ENCODE assay signal across 8 cellular contexts in the genomic region with DNA sequence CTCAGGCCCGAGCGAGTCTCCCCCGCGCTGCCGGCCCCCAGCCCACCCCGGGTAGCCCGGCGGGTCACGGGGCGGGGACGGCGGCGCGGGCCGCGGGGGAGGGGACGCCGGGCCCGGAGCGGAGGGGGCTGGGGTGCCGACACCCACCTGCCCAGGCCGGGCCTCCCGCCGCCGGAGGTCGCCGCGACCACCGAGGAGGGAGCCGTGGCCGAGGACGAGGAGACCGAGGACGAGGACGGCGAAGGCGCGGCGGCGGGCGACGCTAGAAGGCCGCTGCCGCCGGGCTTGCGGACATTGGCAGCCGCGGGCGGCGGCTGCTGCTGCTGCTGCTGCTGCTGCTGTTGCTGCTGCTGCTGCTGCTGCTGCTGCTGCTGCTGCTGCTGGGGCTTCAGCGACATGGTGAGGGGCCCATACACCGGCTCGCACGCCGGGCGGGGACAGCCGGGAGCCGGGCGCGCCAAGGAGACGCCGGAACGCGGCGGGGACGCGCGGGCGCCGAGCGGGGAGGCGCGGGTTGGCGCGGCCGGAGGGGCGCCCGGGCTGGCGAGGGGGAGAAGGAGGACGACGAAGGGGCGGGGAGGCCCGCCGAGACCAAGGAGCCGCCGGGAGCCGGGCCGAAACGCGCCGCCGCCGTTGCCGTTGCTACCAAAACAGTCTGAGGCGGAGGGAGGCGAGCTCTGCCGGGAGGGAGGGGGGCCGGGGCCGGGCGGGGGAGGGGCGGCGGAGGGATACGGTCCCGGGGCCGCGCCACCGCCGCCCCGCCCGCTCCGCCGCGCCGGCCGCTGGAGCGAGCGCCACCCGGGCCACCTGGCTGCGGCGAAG. TPM values are rescaled to one million over a fixed set of nuclear protein-coding genes. Genes with fewer than 3 reads are reported as not detected.
DNase-seq lines count a peak whose midpoint lies in the region; ATAC-seq and TF ChIP-seq lines count a peak whose summit lies in the region.

A gene with protein sequence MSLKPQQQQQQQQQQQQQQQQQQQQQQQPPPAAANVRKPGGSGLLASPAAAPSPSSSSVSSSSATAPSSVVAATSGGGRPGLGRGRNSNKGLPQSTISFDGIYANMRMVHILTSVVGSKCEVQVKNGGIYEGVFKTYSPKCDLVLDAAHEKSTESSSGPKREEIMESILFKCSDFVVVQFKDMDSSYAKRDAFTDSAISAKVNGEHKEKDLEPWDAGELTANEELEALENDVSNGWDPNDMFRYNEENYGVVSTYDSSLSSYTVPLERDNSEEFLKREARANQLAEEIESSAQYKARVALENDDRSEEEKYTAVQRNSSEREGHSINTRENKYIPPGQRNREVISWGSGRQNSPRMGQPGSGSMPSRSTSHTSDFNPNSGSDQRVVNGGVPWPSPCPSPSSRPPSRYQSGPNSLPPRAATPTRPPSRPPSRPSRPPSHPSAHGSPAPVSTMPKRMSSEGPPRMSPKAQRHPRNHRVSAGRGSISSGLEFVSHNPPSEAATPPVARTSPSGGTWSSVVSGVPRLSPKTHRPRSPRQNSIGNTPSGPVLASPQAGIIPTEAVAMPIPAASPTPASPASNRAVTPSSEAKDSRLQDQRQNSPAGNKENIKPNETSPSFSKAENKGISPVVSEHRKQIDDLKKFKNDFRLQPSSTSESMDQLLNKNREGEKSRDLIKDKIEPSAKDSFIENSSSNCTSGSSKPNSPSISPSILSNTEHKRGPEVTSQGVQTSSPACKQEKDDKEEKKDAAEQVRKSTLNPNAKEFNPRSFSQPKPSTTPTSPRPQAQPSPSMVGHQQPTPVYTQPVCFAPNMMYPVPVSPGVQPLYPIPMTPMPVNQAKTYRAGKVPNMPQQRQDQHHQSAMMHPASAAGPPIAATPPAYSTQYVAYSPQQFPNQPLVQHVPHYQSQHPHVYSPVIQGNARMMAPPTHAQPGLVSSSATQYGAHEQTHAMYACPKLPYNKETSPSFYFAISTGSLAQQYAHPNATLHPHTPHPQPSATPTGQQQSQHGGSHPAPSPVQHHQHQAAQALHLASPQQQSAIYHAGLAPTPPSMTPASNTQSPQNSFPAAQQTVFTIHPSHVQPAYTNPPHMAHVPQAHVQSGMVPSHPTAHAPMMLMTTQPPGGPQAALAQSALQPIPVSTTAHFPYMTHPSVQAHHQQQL (minus strand): TSS at position 679 of the 822 bp plus-strand sequence. CDS start 281 bp downstream, at position 398.

- H3K9me3 Mint-ChIP-seq in stimulated activated naive B cell treated with anti-CD40 and anti-IgM and Interleukin-4, amounts not matched to agents 10 μg/mL and 1 μg/mL and 100 μg/mL, for 72 hours: no peaks in the 10 kb centered on the region

- POLR2A ChIA-PET in A673 (lab: Charles Lee; ENCODE audit: low non-redundant PET): no interaction called here

- BruUV-seq in A673 (replicated peaks; lab: Mats Ljungman, UMichigan): no TSS peak

- H3K27ac ChIP-seq in A673 (ENCODE audit: low read depth, low read length, poor library complexity, severe bottlenecking) (peak within 1 kb of the TSS; percentile 98), muscle layer of duodenum (ENCODE audit: low read length) (peak within 1 kb of the TSS; percentile 83)

- intact Hi-C loops in A673 (cut with micrococcal nuclease; ENCODE audit: unreplicated experiment): loop anchor here (5.0 kb wide), 1 partner anchor 192 kb away; a partner anchor contains a TSS

- CTCF ChIA-PET in A673 (lab: Charles Lee): no interaction called here

- H3K9me3 ChIP-seq in A673 (ENCODE audit: low read depth, low read length, poor library complexity, severe bottlenecking) (no peaks in the 10 kb centered on the region), muscle layer of duodenum (ENCODE audit: control insufficient read depth in 1 of 2, low read length in 2 of 2) (no peaks in the 10 kb centered on the region)

- peak within 1 kb of the TSS; percentile 83 for H3K4me3 ChIP-seq in A673 (ENCODE audit: low read depth, low read length, poor library complexity, severe bottlenecking)
- peak within 1 kb of the TSS; percentile 98 for H3K4me3 ChIP-seq in epithelial cell of proximal tubule (ENCODE audit: low read depth, low read length)
- H3K4me3 ChIP-seq in muscle layer of duodenum (ENCODE audit: low read depth in 1 of 2, low read length in 2 of 2): peak within 1 kb of the TSS; percentile 81 to 96

- peaks cover 11% of the 10 kb centered on the region for H3K4me1 ChIP-seq in A673 (ENCODE audit: insufficient read depth, low read length, poor library complexity, severe bottlenecking)
- H3K4me1 ChIP-seq in muscle layer of duodenum (ENCODE audit: control insufficient read depth in 1 of 2, insufficient read depth in 2 of 2, low read length in 2 of 2): peaks cover 6 to 26% of the 10 kb centered on the region in 2 donors

- no peaks in the 10 kb centered on the region for H3K27me3 ChIP-seq in A673 (replicated peaks; ENCODE audit: insufficient read depth, low read depth, low read length, poor library complexity)
- no peaks in the 10 kb centered on the region for H3K27me3 ChIP-seq in muscle layer of duodenum (ENCODE audit: low read depth, low read length)

- ATAC-seq in GM18861 (IDR thresholded peaks at IDR 0.05; ENCODE audit: unreplicated experiment) (peak; percentile 34), HG03103 (IDR thresholded peaks at IDR 0.05; ENCODE audit: low read depth, unreplicated experiment) (peak; percentile 37)
- peak; percentile 54 to 67 for ATAC-seq in stimulated activated naive B cell treated with anti-CD40 and anti-IgM and Interleukin-4, amounts not matched to agents 10 μg/mL and 1 μg/mL and 100 μg/mL, for 72 hours (replicated peaks)

- H3K36me3 Mint-ChIP-seq in stimulated activated naive B cell treated with anti-CD40 and anti-IgM and Interleukin-4, amounts not matched to agents 10 μg/mL and 1 μg/mL and 100 μg/mL, for 72 hours: no peaks in the 10 kb centered on the region

- peak within 1 kb of the TSS; percentile 95 for H3K27ac Mint-ChIP-seq in stimulated activated naive B cell treated with anti-CD40 and anti-IgM and Interleukin-4, amounts not matched to agents 10 μg/mL and 1 μg/mL and 100 μg/mL, for 72 hours

- H3K4me1 Mint-ChIP-seq in stimulated activated naive B cell treated with anti-CD40 and anti-IgM and Interleukin-4, amounts not matched to agents 10 μg/mL and 1 μg/mL and 100 μg/mL, for 72 hours: peaks cover 18 to 37% of the 10 kb centered on the region in 2 donors

- peak within 1 kb of the TSS; percentile 91 to 95 for H3K4me3 Mint-ChIP-seq in stimulated activated naive B cell treated with anti-CD40 and anti-IgM and Interleukin-4, amounts not matched to agents 10 μg/mL and 1 μg/mL and 100 μg/mL, for 72 hours

- H3K36me3 ChIP-seq in A673 (ENCODE audit: insufficient read depth, low read length, poor library complexity, severe bottlenecking) (no peaks in the 10 kb centered on the region), muscle layer of duodenum (ENCODE audit: control insufficient read depth in 1 of 2, insufficient read depth in 2 of 2, low read length in 2 of 2) (peaks cover 0 to 15% of the 10 kb centered on the region in 2 donors)

- peak; percentile 83 for DNase-seq in A673 (ENCODE audit: low spot score)
- DNase-seq in NCI-H82 (lab: John Stamatoyannopoulos, UW): peak; percentile 81
- peak; percentile 9 for DNase-seq in activated CD8-positive, alpha-beta memory T cell treated with anti-CD3 and anti-CD28 coated beads, Interleukin-2, amount 50 U/mL, for 24 hours (ENCODE audit: extremely low read depth)
- no peak for DNase-seq in epithelial cell of proximal tubule (ENCODE audit: low read depth)
- no peak for DNase-seq in stimulated activated naive B cell treated with anti-CD40 and anti-IgM and Interleukin-4, amounts not matched to agents 10 μg/mL and 1 μg/mL and 100 μg/mL, for 72 hours

- no peaks in the 10 kb centered on the region for H3K27me3 Mint-ChIP-seq in stimulated activated naive B cell treated with anti-CD40 and anti-IgM and Interleukin-4, amounts not matched to agents 10 μg/mL and 1 μg/mL and 100 μg/mL, for 72 hours

- no peak for TF ChIP-seq CTCF in A673 (conservative IDR thresholded peaks at IDR 0.05; ENCODE audit: low read depth, low read length)
- no peak for TF ChIP-seq CTCF in epithelial cell of proximal tubule (conservative IDR thresholded peaks at IDR 0.05; ENCODE audit: low read depth, low read length)

RNA-seq across cellular contexts. Expression of the gene that starts here (rescaled TPM):
- total RNA-seq in A673 (2021): 82.8 and 94.4 TPM in 2 replicates
- total RNA-seq in epithelial cell of proximal tubule: 14.2 and 17.7 TPM in 2 replicates

Comparison
In these comparisons a context has a peak if more than half of its experiments do, and no peak if none do; other contexts are left out.
1. DNase-seq: peak in A673 (single experiment), NCI-H82 (single experiment) and activated CD8-positive, alpha-beta memory T cell treated with anti-CD3 and anti-CD28 coated beads, Interleukin-2, amount 50 U/mL, for 24 hours (single experiment); none in epithelial cell of proximal tubule (single experiment) and stimulated activated naive B cell treated with anti-CD40 and anti-IgM and Interleukin-4, amounts not matched to agents 10 μg/mL and 1 μg/mL and 100 μg/mL, for 72 hours (single experiment).
2. Peak in every context shown above with its lines, with median percentiles within 50 percentile points of each other: H3K4me3 ChIP-seq and ATAC-seq.